Comparison of ENCODE assay signal across 9 cellular contexts in the genomic region with DNA sequence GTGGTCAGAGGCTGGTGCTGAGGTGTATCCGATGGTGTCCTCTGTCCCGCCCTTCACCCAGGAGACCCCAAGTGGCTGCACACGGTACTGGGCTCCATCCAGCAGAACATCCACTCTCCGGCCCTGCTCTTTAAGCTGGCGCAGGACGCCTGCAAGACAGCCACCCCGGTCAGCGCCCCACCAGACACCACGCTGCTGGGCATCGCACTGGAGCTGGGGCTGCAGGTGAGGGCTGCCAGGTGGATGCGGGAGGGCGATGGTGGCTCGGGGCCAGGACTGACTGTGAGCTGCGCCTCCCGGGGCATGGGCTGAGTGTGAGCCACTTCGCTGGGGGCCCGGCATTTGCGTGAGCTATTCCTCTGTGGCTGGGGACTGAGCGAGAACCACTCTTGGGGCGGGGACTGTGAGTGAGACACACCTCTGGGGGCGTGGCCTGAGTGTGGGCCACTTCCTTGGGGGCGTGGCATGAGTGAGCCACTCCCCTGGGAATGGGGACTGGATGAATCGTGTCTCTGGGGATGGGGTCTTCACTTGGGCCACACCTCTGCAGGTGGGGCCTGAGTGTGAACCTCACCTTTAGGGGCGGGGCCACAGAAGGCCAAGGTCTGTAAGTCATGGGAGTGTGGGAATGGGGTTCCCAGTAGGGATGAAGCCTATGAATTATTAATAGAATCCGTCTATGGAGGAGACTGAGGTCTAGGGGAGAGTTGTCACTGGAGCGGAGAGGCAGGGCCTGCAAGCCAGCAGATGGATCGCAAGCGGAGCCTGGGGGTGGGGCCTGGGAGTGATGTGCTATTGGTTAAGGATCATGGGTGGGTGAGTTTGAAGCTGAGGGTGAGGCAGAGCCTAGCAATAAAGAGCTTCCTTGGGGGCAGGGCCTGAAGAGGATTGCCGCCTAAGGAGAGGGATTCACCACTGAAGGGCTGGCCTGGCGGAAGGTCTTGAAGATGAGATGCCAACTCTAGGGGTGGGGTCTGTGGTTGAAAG. TPM values are rescaled to one million over a fixed set of nuclear protein-coding genes. Genes with fewer than 3 reads are reported as not detected.
DNase-seq lines count a peak whose midpoint lies in the region; ATAC-seq lines count a peak whose summit lies in the region.
"Had no signal": no experiment of that assay in that cellular context is flagged by ENCODE, and none has a peak within 500 bp of the region (broad histone marks: within the 10 kb centered on the region; RNA-seq: fewer than 3 reads in every experiment).

No MANE protein-coding gene starts in this region.

- H3K4me3 Mint-ChIP-seq in activated CD4-positive, alpha-beta memory T cell treated with anti-CD3 and anti-CD28 coated beads, Interleukin-2, amount 10 ng/mL, durations not matched to agents 7 days and 5 days: no peak overlapping the region
- no peak overlapping the region for H3K4me3 Mint-ChIP-seq in activated CD4-positive, alpha-beta memory T cell treated with anti-CD3 and anti-CD28 coated beads for 36 hours
- H3K4me3 Mint-ChIP-seq in effector memory CD8-positive, alpha-beta T cell: no peak overlapping the region
- no peak overlapping the region for H3K4me3 Mint-ChIP-seq in stimulated activated effector memory CD8-positive, alpha-beta T cell treated with anti-CD3 and anti-CD28 coated beads, Interleukin-12 subunit alpha, Interleukin-12 subunit beta, amount 100 ng/mL, for 72 hours

- H3K9me3 Mint-ChIP-seq in activated CD4-positive, alpha-beta memory T cell treated with anti-CD3 and anti-CD28 coated beads, Interleukin-2, amount 10 ng/mL, durations not matched to agents 7 days and 5 days: no peaks in the 10 kb centered on the region
- H3K9me3 Mint-ChIP-seq in activated CD4-positive, alpha-beta memory T cell treated with anti-CD3 and anti-CD28 coated beads for 36 hours: no peaks in the 10 kb centered on the region
- H3K9me3 Mint-ChIP-seq in effector memory CD8-positive, alpha-beta T cell: no peaks in the 10 kb centered on the region
- no peaks in the 10 kb centered on the region for H3K9me3 Mint-ChIP-seq in stimulated activated effector memory CD8-positive, alpha-beta T cell treated with anti-CD3 and anti-CD28 coated beads, Interleukin-12 subunit alpha, Interleukin-12 subunit beta, amount 100 ng/mL, for 72 hours

- DNase-seq in activated CD4-positive, alpha-beta memory T cell treated with anti-CD3 and anti-CD28 coated beads, Interleukin-2, amount 10 ng/mL, durations not matched to agents 7 days and 5 days: no peak
- no peak for DNase-seq in activated CD4-positive, alpha-beta memory T cell treated with anti-CD3 and anti-CD28 coated beads for 36 hours
- DNase-seq in MV-4-11 (lab: John Stamatoyannopoulos, UW): peak; percentile 36
- no peak for DNase-seq in effector memory CD8-positive, alpha-beta T cell
- DNase-seq in stimulated activated effector memory CD8-positive, alpha-beta T cell treated with anti-CD3 and anti-CD28 coated beads, Interleukin-12 subunit alpha, Interleukin-12 subunit beta, amount 100 ng/mL, for 72 hours (ENCODE audit: low spot score in 2 of 2): no peak
- no peak for DNase-seq in amygdala (lab: John Stamatoyannopoulos, UW)
- DNase-seq: NCI-H2029 treated with DMSO at 0.1 percent for 48 hours had no signal

- no peaks in the 10 kb centered on the region for H3K27me3 Mint-ChIP-seq in activated CD4-positive, alpha-beta memory T cell treated with anti-CD3 and anti-CD28 coated beads, Interleukin-2, amount 10 ng/mL, durations not matched to agents 7 days and 5 days
- H3K27me3 Mint-ChIP-seq in activated CD4-positive, alpha-beta memory T cell treated with anti-CD3 and anti-CD28 coated beads for 36 hours: no peaks in the 10 kb centered on the region
- no peaks in the 10 kb centered on the region for H3K27me3 Mint-ChIP-seq in effector memory CD8-positive, alpha-beta T cell

- intact Hi-C loops in activated CD4-positive, alpha-beta memory T cell treated with anti-CD3 and anti-CD28 coated beads for 36 hours (cut with micrococcal nuclease): no loop called here

- peak overlapping the region; percentile 21 for H3K27ac Mint-ChIP-seq in activated CD4-positive, alpha-beta memory T cell treated with anti-CD3 and anti-CD28 coated beads, Interleukin-2, amount 10 ng/mL, durations not matched to agents 7 days and 5 days
- no peak overlapping the region for H3K27ac Mint-ChIP-seq in activated CD4-positive, alpha-beta memory T cell treated with anti-CD3 and anti-CD28 coated beads for 36 hours
- H3K27ac Mint-ChIP-seq in effector memory CD8-positive, alpha-beta T cell: peak overlapping the region; percentile 35 to 100
- H3K27ac Mint-ChIP-seq in stimulated activated effector memory CD8-positive, alpha-beta T cell treated with anti-CD3 and anti-CD28 coated beads, Interleukin-12 subunit alpha, Interleukin-12 subunit beta, amount 100 ng/mL, for 72 hours: peak overlapping the region; percentile 15

- peaks cover 26% of the 10 kb centered on the region for H3K36me3 Mint-ChIP-seq in activated CD4-positive, alpha-beta memory T cell treated with anti-CD3 and anti-CD28 coated beads, Interleukin-2, amount 10 ng/mL, durations not matched to agents 7 days and 5 days (ENCODE audit: low read depth)
- peaks cover 5% of the 10 kb centered on the region for H3K36me3 Mint-ChIP-seq in activated CD4-positive, alpha-beta memory T cell treated with anti-CD3 and anti-CD28 coated beads for 36 hours
- H3K36me3 Mint-ChIP-seq in effector memory CD8-positive, alpha-beta T cell (ENCODE audit: insufficient read depth): peaks cover 40% of the 10 kb centered on the region
- peaks cover 70% of the 10 kb centered on the region for H3K36me3 Mint-ChIP-seq in stimulated activated effector memory CD8-positive, alpha-beta T cell treated with anti-CD3 and anti-CD28 coated beads, Interleukin-12 subunit alpha, Interleukin-12 subunit beta, amount 100 ng/mL, for 72 hours

- H3K4me1 Mint-ChIP-seq in activated CD4-positive, alpha-beta memory T cell treated with anti-CD3 and anti-CD28 coated beads, Interleukin-2, amount 10 ng/mL, durations not matched to agents 7 days and 5 days: peaks cover 3% of the 10 kb centered on the region
- peaks cover 2% of the 10 kb centered on the region for H3K4me1 Mint-ChIP-seq in activated CD4-positive, alpha-beta memory T cell treated with anti-CD3 and anti-CD28 coated beads for 36 hours (ENCODE audit: low read depth)
- peaks cover 3 to 4% of the 10 kb centered on the region in 2 donors for H3K4me1 Mint-ChIP-seq in effector memory CD8-positive, alpha-beta T cell (ENCODE audit: low read depth in 2 of 2)
- H3K4me1 Mint-ChIP-seq in stimulated activated effector memory CD8-positive, alpha-beta T cell treated with anti-CD3 and anti-CD28 coated beads, Interleukin-12 subunit alpha, Interleukin-12 subunit beta, amount 100 ng/mL, for 72 hours: peaks cover 20% of the 10 kb centered on the region

- no peak for ATAC-seq in effector memory CD8-positive, alpha-beta T cell (replicated peaks)
- ATAC-seq in stimulated activated effector memory CD8-positive, alpha-beta T cell treated with anti-CD3 and anti-CD28 coated beads, Interleukin-12 subunit alpha, Interleukin-12 subunit beta, amount 100 ng/mL, for 72 hours: no peak
- ATAC-seq in HG02840 (IDR thresholded peaks at IDR 0.05; ENCODE audit: low FRiP score, unreplicated experiment) (no peak), GM18858 (IDR thresholded peaks at IDR 0.05; ENCODE audit: unreplicated experiment) (no peak)

- POLR2A ChIA-PET in activated CD4-positive, alpha-beta memory T cell treated with anti-CD3 and anti-CD28 coated beads, Interleukin-2, amount 10 ng/mL, durations not matched to agents 7 days and 5 days (lab: Charles Lee): interaction anchor here (1.6 to 2.1 kb wide), 2 partner anchors 11 to 31 kb away, joined by 5 to 8 read pairs; a partner anchor contains a TSS
- POLR2A ChIA-PET in activated CD4-positive, alpha-beta memory T cell treated with anti-CD3 and anti-CD28 coated beads for 36 hours (lab: Charles Lee): interaction anchor here (0.5 kb wide), 1 partner anchor 49 kb away, joined by 4 read pairs; no protein-coding TSS in a partner anchor

- CTCF ChIA-PET in activated CD4-positive, alpha-beta memory T cell treated with anti-CD3 and anti-CD28 coated beads, Interleukin-2, amount 10 ng/mL, durations not matched to agents 7 days and 5 days (lab: Charles Lee): no interaction called here
- CTCF ChIA-PET in activated CD4-positive, alpha-beta memory T cell treated with anti-CD3 and anti-CD28 coated beads for 36 hours (lab: Charles Lee): no interaction called here

RNA-seq across cellular contexts. Expression of a gene that starts 30.5 kb away (rescaled TPM):
- 10 to 100 TPM; 10.1 to 10.4 TPM for total RNA-seq in activated CD4-positive, alpha-beta memory T cell treated with anti-CD3 and anti-CD28 coated beads, Interleukin-2, amount 10 ng/mL, durations not matched to agents 7 days and 5 days
- 10 to 100 TPM in 1 of 2 experiments, 1 to 10 TPM in 1; 9.2 to 10.2 TPM for total RNA-seq in activated CD4-positive, alpha-beta memory T cell treated with anti-CD3 and anti-CD28 coated beads for 36 hours

RNA-seq across cellular contexts. Expression of a gene that starts 51.2 kb away (rescaled TPM):
- under 1 TPM; 0.65 to 0.95 TPM for total RNA-seq in activated CD4-positive, alpha-beta memory T cell treated with anti-CD3 and anti-CD28 coated beads, Interleukin-2, amount 10 ng/mL, durations not matched to agents 7 days and 5 days
- 1 to 10 TPM; 1.1 to 2.7 TPM for total RNA-seq in activated CD4-positive, alpha-beta memory T cell treated with anti-CD3 and anti-CD28 coated beads for 36 hours

RNA-seq across cellular contexts. Expression of a gene that starts 51.5 kb away (rescaled TPM):
- 10 to 100 TPM; 79.4 to 83.7 TPM for total RNA-seq in activated CD4-positive, alpha-beta memory T cell treated with anti-CD3 and anti-CD28 coated beads, Interleukin-2, amount 10 ng/mL, durations not matched to agents 7 days and 5 days
- 100 to 1,000 TPM; 124 to 142 TPM for total RNA-seq in activated CD4-positive, alpha-beta memory T cell treated with anti-CD3 and anti-CD28 coated beads for 36 hours
